In genomic region chr1:7509593-7509992, GRCh38 we compare ENCODE assay signal across 29 cellular contexts.
"Had no signal": no experiment of that assay in that cellular context is flagged by ENCODE, and none has a peak within 500 bp of the region (broad histone marks: within the 10 kb centered on the region; RNA-seq: fewer than 3 reads in every experiment).

No MANE protein-coding gene starts in this region.

- H3K9ac ChIP-seq: parathyroid adenoma had no signal

- H3K27ac ChIP-seq: adrenal gland, body of pancreas, left lung, parathyroid adenoma, psoas muscle, suprapubic skin, tibial artery, WERI-Rb-1 had no signal

- H3K4me1 ChIP-seq: adrenal gland, body of pancreas, left lung, parathyroid adenoma, psoas muscle, suprapubic skin, tibial artery had no signal

- DNase-seq: activated CD4-positive, alpha-beta memory T cell treated with anti-CD3 and anti-CD28 coated beads for 36 hours; activated CD4-positive, alpha-beta T cell treated with anti-CD3 and anti-CD28 coated beads, Interleukin-2, amount 10 ng/mL, durations not matched to agents 24 days and 14 days; activated CD8-positive, alpha-beta memory T cell treated with anti-CD3 and anti-CD28 coated beads, Interleukin-2, amount 50 U/mL, for 4 hours; activated effector memory CD4-positive, alpha-beta T cell treated with anti-CD3 and anti-CD28 coated beads, Interleukin-2, amount 50 U/mL, for 16 hours; activated naive CD4-positive, alpha-beta T cell treated with anti-CD3 and anti-CD28 coated beads for 36 hours; activated naive CD8-positive, alpha-beta T cell treated with anti-CD3 and anti-CD28 coated beads for 36 hours; activated T-cell treated with anti-CD3 and anti-CD28 coated beads, Interleukin-2, amount 50 U/mL, for 1 hour; adrenal gland; aorta; body of pancreas; cortex of kidney; hippocampal formation; immature natural killer cell; mesendoderm; stimulated activated CD4-positive, alpha-beta T cell treated with anti-CD3 and anti-CD28 coated beads, Interleukin-2, amount 100 ng/mL, for 48 hours; stimulated activated naive CD8-positive, alpha-beta T cell treated with anti-CD3 and anti-CD28 coated beads, Interleukin-15, amount 100 ng/mL, for 72 hours; T-helper 17 cell; T1000; tibial artery; WERI-Rb-1 had no signal

- ATAC-seq: activated CD4-positive, CD25-positive, alpha-beta regulatory T cell treated with anti-CD3 and anti-CD28 coated beads, Interleukin-2, amount 50 U/mL, for 24 hours; body of pancreas; gastroesophageal sphincter; left lung; natural killer cell treated with Interleukin-12 subunit alpha and Interleukin-12 subunit beta and Interleukin-15 and Interleukin-18, amount 100 ng/mL, for 72 hours; psoas muscle; right cardiac atrium; stimulated activated naive CD8-positive, alpha-beta T cell treated with anti-CD3 and anti-CD28 coated beads, Interleukin-15, amount 100 ng/mL, for 72 hours; T-helper 17 cell had no signal

- H2AFZ ChIP-seq: parathyroid adenoma had no signal

- H3K36me3 ChIP-seq: adrenal gland, gastroesophageal sphincter, left lung, suprapubic skin, tibial artery, WERI-Rb-1 had no signal

- H3K9me3 ChIP-seq: adrenal gland, body of pancreas, gastroesophageal sphincter, left lung, psoas muscle, suprapubic skin, tibial artery had no signal

- H3K27me3 ChIP-seq: adrenal gland, body of pancreas, gastroesophageal sphincter, left lung had no signal

- H3K4me3 ChIP-seq: adrenal gland, body of pancreas, gastroesophageal sphincter, left lung, lung, psoas muscle, suprapubic skin, tibial artery had no signal
